ENCODE assay signal across 8 cellular contexts in genomic region chr11:120335596-120335927, GRCh38. TPM values are rescaled to one million over a fixed set of nuclear protein-coding genes. Genes with fewer than 3 reads are reported as not detected.
DNase-seq lines count a peak whose midpoint lies in the region; ATAC-seq and TF ChIP-seq lines count a peak whose summit lies in the region.

No MANE protein-coding gene starts in this region.

- peaks cover 41% of the 10 kb centered on the region for H3K4me1 Mint-ChIP-seq in Caco-2 (ENCODE audit: low read depth, unreplicated experiment)
- H3K4me1 Mint-ChIP-seq in activated naive CD8-positive, alpha-beta T cell (ENCODE audit: low read depth) = peaks cover 28% of the 10 kb centered on the region

- H3K27ac ChIP-seq in MM.1S (ENCODE audit: low read length) (peak overlapping the region; percentile 70), smooth muscle cell (ENCODE audit: low read depth) (peak overlapping the region; percentile 81)

- H4K20me1 ChIP-seq in MM.1S (ENCODE audit: insufficient read depth, low read length) (no peaks in the 10 kb centered on the region), smooth muscle cell (ENCODE audit: low read depth) (peaks cover 42% of the 10 kb centered on the region)

- TF ChIP-seq CTCF in Caco-2 (IDR thresholded peaks at IDR 0.05; ENCODE audit: insufficient read depth in 1 of 2, low read depth in 1 of 2, low read length in 1 of 2, severe bottlenecking in 1 of 2, unreplicated experiment in 1 of 2) (no peak), MM.1S (IDR thresholded peaks at IDR 0.05; ENCODE audit: low read length) (no peak), smooth muscle cell (IDR thresholded peaks at IDR 0.05; ENCODE audit: borderline replicate concordance, insufficient read depth, poor library complexity, severe bottlenecking) (no peak)

- no peaks in the 10 kb centered on the region for H3K9me3 ChIP-seq in Caco-2
- no peaks in the 10 kb centered on the region for H3K9me3 ChIP-seq in MM.1S (replicated peaks; ENCODE audit: insufficient read depth, low read length)
- no peaks in the 10 kb centered on the region for H3K9me3 ChIP-seq in smooth muscle cell (replicated peaks; ENCODE audit: low read depth)

- peak overlapping the region; percentile 98 for H3K4me3 Mint-ChIP-seq in Caco-2 (ENCODE audit: unreplicated experiment)
- peak overlapping the region; percentile 82 for H3K4me3 Mint-ChIP-seq in activated naive CD8-positive, alpha-beta T cell

- H3K36me3 ChIP-seq in Caco-2 (ENCODE audit: control insufficient read depth, insufficient read depth, low read length) (no peaks in the 10 kb centered on the region), MM.1S (replicated peaks; ENCODE audit: insufficient read depth, low read length) (no peaks in the 10 kb centered on the region), smooth muscle cell (ENCODE audit: low read depth) (no peaks in the 10 kb centered on the region)

- H3F3A ChIP-seq in MM.1S (ENCODE audit: insufficient read depth, low read length) (peaks cover 40% of the 10 kb centered on the region), smooth muscle cell (ENCODE audit: low read depth) (peaks cover 37% of the 10 kb centered on the region)

- H3K4me1 ChIP-seq in Caco-2 (peaks cover 29% of the 10 kb centered on the region), MM.1S (ENCODE audit: low read length) (peaks cover 27% of the 10 kb centered on the region), smooth muscle cell (ENCODE audit: low read depth) (peaks cover 40% of the 10 kb centered on the region)

- peaks cover 42% of the 10 kb centered on the region for H3K79me2 ChIP-seq in MM.1S (ENCODE audit: low read length)
- H3K79me2 ChIP-seq in smooth muscle cell (ENCODE audit: low read depth) = peaks cover 42% of the 10 kb centered on the region

- no TSS peak for BruUV-seq in Caco-2 (replicated peaks; lab: Mats Ljungman, UMichigan)

- H2AFZ ChIP-seq in MM.1S (ENCODE audit: low read length) (peak overlapping the region; percentile 90), smooth muscle cell (ENCODE audit: low read depth) (peak overlapping the region; percentile 78)

- H3K27me3 ChIP-seq in Caco-2 (replicated peaks; ENCODE audit: control insufficient read depth, insufficient read depth, low read length) (no peaks in the 10 kb centered on the region), MM.1S (replicated peaks; ENCODE audit: insufficient read depth, low read length) (no peaks in the 10 kb centered on the region), smooth muscle cell (ENCODE audit: low read depth) (no peaks in the 10 kb centered on the region)

- H3K27me3 Mint-ChIP-seq in Caco-2 (ENCODE audit: insufficient read depth, unreplicated experiment) = no peaks in the 10 kb centered on the region
- H3K27me3 Mint-ChIP-seq in activated naive CD8-positive, alpha-beta T cell = peaks cover 45% of the 10 kb centered on the region

- H3K27ac Mint-ChIP-seq in Caco-2 (ENCODE audit: unreplicated experiment) = peak overlapping the region; percentile 5
- no peak overlapping the region for H3K27ac Mint-ChIP-seq in activated naive CD8-positive, alpha-beta T cell

- no peak for DNase-seq in Caco-2
- peak; percentile 67 for DNase-seq in MM.1S
- no peak for DNase-seq in smooth muscle cell (lab: John Stamatoyannopoulos, UW; ENCODE audit: unreplicated experiment)
- no peak for DNase-seq in islet precursor cell
- DNase-seq in MV-4-11 (lab: John Stamatoyannopoulos, UW) = no peak

- POLR2A ChIA-PET in Caco-2 (lab: Charles Lee) = interaction anchor here (0.5 to 0.6 kb wide), 2 partner anchors 116 to 1544 kb away, joined by 7 to 10 read pairs; partner anchors contain the start of gene DDX6

- H3K4me3 ChIP-seq in Caco-2 (ENCODE audit: low read depth, low read length) = peak overlapping the region; percentile 89
- H3K4me3 ChIP-seq in MM.1S (ENCODE audit: low read length) = peak overlapping the region; percentile 81
- peak overlapping the region; percentile 67 for H3K4me3 ChIP-seq in iPS-11a (ENCODE audit: low read depth, low read length)
- H3K4me3 ChIP-seq in smooth muscle cell = peak overlapping the region; percentile 91

- CTCF ChIA-PET in Caco-2 (lab: Charles Lee) = interaction anchor here (0.7 to 1.7 kb wide), 8 partner anchors 33 to 349 kb away, joined by 3 to 10 read pairs (median 4); no protein-coding TSS in a partner anchor

- H3K9me2 ChIP-seq in MM.1S (replicated peaks; ENCODE audit: insufficient read depth, low read length) = no peaks in the 10 kb centered on the region

- intact Hi-C loops in Caco-2 (cut with micrococcal nuclease; ENCODE audit: unreplicated experiment) = loop anchor here (1.0 to 5.0 kb wide), 5 partner anchors 8 to 617 kb away; no protein-coding TSS in a partner anchor

- ATAC-seq in GM21390 (IDR thresholded peaks at IDR 0.05; ENCODE audit: unreplicated experiment) = peak; percentile 16

- no peaks in the 10 kb centered on the region for H3K9me3 Mint-ChIP-seq in Caco-2 (ENCODE audit: unreplicated experiment)
- no peaks in the 10 kb centered on the region for H3K9me3 Mint-ChIP-seq in activated naive CD8-positive, alpha-beta T cell (ENCODE audit: low read depth)

- H3K9ac ChIP-seq in MM.1S (ENCODE audit: low read length) (peak overlapping the region; percentile 76), smooth muscle cell (ENCODE audit: low read depth) (peak overlapping the region; percentile 89)

- H3K4me2 ChIP-seq in MM.1S (ENCODE audit: low read depth, low read length) (peak overlapping the region; percentile 81), smooth muscle cell (peak overlapping the region; percentile 98)

- H3K36me3 Mint-ChIP-seq in Caco-2 (ENCODE audit: insufficient read depth, unreplicated experiment) = peaks cover 9% of the 10 kb centered on the region
- peaks cover 3% of the 10 kb centered on the region for H3K36me3 Mint-ChIP-seq in activated naive CD8-positive, alpha-beta T cell

- WGBS in smooth muscle cell (ENCODE audit: low lambda C conversion rate) = 2% methylated on average over 18 of the region's 18 CpGs

RNA-seq across cellular contexts. Expression of gene ARHGEF12, which starts 0.7 kb away (rescaled TPM):
- 89.2 and 89.3 TPM in 2 replicates for total RNA-seq in Caco-2 (2022)
- total RNA-seq in smooth muscle cell = 89.4 and 108 TPM in 2 replicates
- polyA plus RNA-seq in smooth muscle cell = 24.6 and 29.2 TPM in 2 replicates

RNA-seq across cellular contexts. Expression of gene TLCD5, which starts 10.5 kb away (rescaled TPM):
- 9.8 and 11.8 TPM in 2 replicates for total RNA-seq in Caco-2 (2022)
- 3.9 and 6.0 TPM in 2 replicates for total RNA-seq in smooth muscle cell
- polyA plus RNA-seq in smooth muscle cell = 5.1 and 6.6 TPM in 2 replicates
